ENCODE assay signal across 10 cellular contexts in the genomic region with DNA sequence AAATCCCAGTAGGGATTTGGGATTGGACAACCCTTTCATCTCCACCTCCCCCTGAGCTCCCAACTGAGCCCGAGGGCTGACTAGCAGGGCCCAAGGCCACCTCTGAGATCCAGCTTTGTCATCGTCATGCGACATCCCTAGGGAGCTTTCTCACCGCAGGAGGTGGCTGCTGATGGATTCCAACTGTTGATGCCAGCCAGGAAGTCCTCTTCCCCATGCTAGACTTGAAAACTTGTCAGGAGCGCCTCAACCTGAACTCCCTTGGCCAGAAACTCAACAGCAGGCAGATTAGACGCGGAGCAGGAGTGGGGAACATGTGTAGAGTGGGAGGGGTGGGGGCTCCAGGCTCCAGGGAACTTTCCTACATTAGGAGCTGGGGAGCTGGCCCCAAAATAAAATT. TPM values are rescaled to one million over a fixed set of nuclear protein-coding genes. Genes with fewer than 3 reads are reported as not detected.
DNase-seq lines count a peak whose midpoint lies in the region; ATAC-seq and TF ChIP-seq lines count a peak whose summit lies in the region.
"Had no signal": no experiment of that assay in that cellular context is flagged by ENCODE, and none has a peak within 500 bp of the region (broad histone marks: within the 10 kb centered on the region; RNA-seq: fewer than 3 reads in every experiment).

No MANE protein-coding gene starts in this region.

- H3K27ac ChIP-seq in vagina: peak overlapping the region; percentile 70

- in situ Hi-C loops in HAP-1 (cut with MboI; ENCODE audit: low sequenced_read_pairs): no loop called here

- TF ChIP-seq POLR2A in vagina (IDR thresholded peaks at IDR 0.05): no peak

- no peaks in the 10 kb centered on the region for H3K9me3 ChIP-seq in vagina
- no peaks in the 10 kb centered on the region for H3K9me3 ChIP-seq in HAP-1

- ATAC-seq in HG02610 (IDR thresholded peaks at IDR 0.05; ENCODE audit: unreplicated experiment): no peak
- ATAC-seq: activated CD4-positive, CD25-positive, alpha-beta regulatory T cell treated with anti-CD3 and anti-CD28 coated beads, Interleukin-2, amount 50 U/mL, for 24 hours had no signal

- H3K4me3 Mint-ChIP-seq in activated naive CD4-positive, alpha-beta T cell treated with anti-CD3 and anti-CD28 coated beads, Interleukin-2, amount 50 U/mL, for 24 hours: no peak overlapping the region
- H3K4me3 Mint-ChIP-seq in activated T-helper 1 cell treated with anti-CD3 and anti-CD28 coated beads, Interleukin-12 subunit alpha, Interleukin-12 subunit beta, Interleukin-2, Interleukin-4 antibody, amounts not matched to agents 30 ng/mL and 10 ng/mL and 1 ng/mL, durations not matched to agents 14 hours and 24 hours and 36 hours: peak overlapping the region; percentile 66

- H3K27me3 ChIP-seq in vagina: no peaks in the 10 kb centered on the region
- H3K27me3 ChIP-seq in HAP-1 (ENCODE audit: low read depth): no peaks in the 10 kb centered on the region

- H3K27ac Mint-ChIP-seq in activated naive CD4-positive, alpha-beta T cell treated with anti-CD3 and anti-CD28 coated beads, Interleukin-2, amount 50 U/mL, for 24 hours: peak overlapping the region; percentile 41
- no peak overlapping the region for H3K27ac Mint-ChIP-seq in activated T-helper 1 cell treated with anti-CD3 and anti-CD28 coated beads, Interleukin-12 subunit alpha, Interleukin-12 subunit beta, Interleukin-2, Interleukin-4 antibody, amounts not matched to agents 30 ng/mL and 10 ng/mL and 1 ng/mL, durations not matched to agents 14 hours and 24 hours and 36 hours

- no peak for DNase-seq in activated naive CD4-positive, alpha-beta T cell (lab: John Stamatoyannopoulos, UW)
- DNase-seq in activated T-helper 1 cell treated with anti-CD3 and anti-CD28 coated beads, Interleukin-12 subunit alpha, Interleukin-12 subunit beta, Interleukin-2, Interleukin-4 antibody, amounts not matched to agents 30 ng/mL and 10 ng/mL and 1 ng/mL, durations not matched to agents 14 hours and 24 hours and 36 hours (ENCODE audit: low spot score): no peak
- DNase-seq in kidney tubule cell (ENCODE audit: low spot score): peak; percentile 66
- peak in 1 of 2 donors; percentile 87 for DNase-seq in vagina (ENCODE audit: extremely low spot score in 2 of 2)
- no peak for DNase-seq in HAP-1 (ENCODE audit: low spot score in 2 of 2)
- no peak for DNase-seq in middle frontal gyrus (ENCODE audit: extremely low spot score, low spot score)
- DNase-seq: NCI-H187 treated with DMSO at 0.1 percent for 48 hours had no signal

- H3K36me3 ChIP-seq in vagina: no peaks in the 10 kb centered on the region
- no peaks in the 10 kb centered on the region for H3K36me3 ChIP-seq in HAP-1 (replicated peaks)

- H3K4me3 ChIP-seq in vagina: no peak overlapping the region
- H3K4me3 ChIP-seq in HAP-1: no peak overlapping the region

- intact Hi-C loops in activated T-helper 1 cell treated with anti-CD3 and anti-CD28 coated beads, Interleukin-12 subunit alpha, Interleukin-12 subunit beta, Interleukin-2, Interleukin-4 antibody, amounts not matched to agents 30 ng/mL and 10 ng/mL and 1 ng/mL, durations not matched to agents 14 hours and 24 hours and 36 hours (cut with micrococcal nuclease): no loop called here
- intact Hi-C loops in vagina (cut with DNase I): no loop called here

- peaks cover 39% of the 10 kb centered on the region for H3K4me1 Mint-ChIP-seq in activated naive CD4-positive, alpha-beta T cell treated with anti-CD3 and anti-CD28 coated beads, Interleukin-2, amount 50 U/mL, for 24 hours
- peaks cover 30% of the 10 kb centered on the region for H3K4me1 Mint-ChIP-seq in activated T-helper 1 cell treated with anti-CD3 and anti-CD28 coated beads, Interleukin-12 subunit alpha, Interleukin-12 subunit beta, Interleukin-2, Interleukin-4 antibody, amounts not matched to agents 30 ng/mL and 10 ng/mL and 1 ng/mL, durations not matched to agents 14 hours and 24 hours and 36 hours (ENCODE audit: low read depth)

- H3K9me3 Mint-ChIP-seq in activated naive CD4-positive, alpha-beta T cell treated with anti-CD3 and anti-CD28 coated beads, Interleukin-2, amount 50 U/mL, for 24 hours: no peaks in the 10 kb centered on the region
- H3K9me3 Mint-ChIP-seq in activated T-helper 1 cell treated with anti-CD3 and anti-CD28 coated beads, Interleukin-12 subunit alpha, Interleukin-12 subunit beta, Interleukin-2, Interleukin-4 antibody, amounts not matched to agents 30 ng/mL and 10 ng/mL and 1 ng/mL, durations not matched to agents 14 hours and 24 hours and 36 hours: no peaks in the 10 kb centered on the region

- H3K36me3 Mint-ChIP-seq in activated naive CD4-positive, alpha-beta T cell treated with anti-CD3 and anti-CD28 coated beads, Interleukin-2, amount 50 U/mL, for 24 hours: no peaks in the 10 kb centered on the region
- peaks cover 2% of the 10 kb centered on the region for H3K36me3 Mint-ChIP-seq in activated T-helper 1 cell treated with anti-CD3 and anti-CD28 coated beads, Interleukin-12 subunit alpha, Interleukin-12 subunit beta, Interleukin-2, Interleukin-4 antibody, amounts not matched to agents 30 ng/mL and 10 ng/mL and 1 ng/mL, durations not matched to agents 14 hours and 24 hours and 36 hours (ENCODE audit: low read depth)

- no peaks in the 10 kb centered on the region for H3K27me3 Mint-ChIP-seq in activated naive CD4-positive, alpha-beta T cell treated with anti-CD3 and anti-CD28 coated beads, Interleukin-2, amount 50 U/mL, for 24 hours
- H3K27me3 Mint-ChIP-seq in activated T-helper 1 cell treated with anti-CD3 and anti-CD28 coated beads, Interleukin-12 subunit alpha, Interleukin-12 subunit beta, Interleukin-2, Interleukin-4 antibody, amounts not matched to agents 30 ng/mL and 10 ng/mL and 1 ng/mL, durations not matched to agents 14 hours and 24 hours and 36 hours (ENCODE audit: insufficient read depth): peaks cover 3% of the 10 kb centered on the region

- H3K4me1 ChIP-seq in vagina: peaks cover 29% of the 10 kb centered on the region
- no peaks in the 10 kb centered on the region for H3K4me1 ChIP-seq in HAP-1

- TF ChIP-seq CTCF in vagina (IDR thresholded peaks at IDR 0.05): no peak

RNA-seq across cellular contexts. Expression of a gene that starts 34.3 kb away (rescaled TPM):
- 26.1 and 28.0 TPM in 2 replicates for total RNA-seq in activated T-helper 1 cell treated with anti-CD3 and anti-CD28 coated beads, Interleukin-12 subunit alpha, Interleukin-12 subunit beta, Interleukin-2, Interleukin-4 antibody, amounts not matched to agents 30 ng/mL and 10 ng/mL and 1 ng/mL, durations not matched to agents 14 hours and 24 hours and 36 hours
- total RNA-seq in vagina: 26.8 TPM
